Comparison of ENCODE assay signal across 9 cellular contexts in the genomic region with DNA sequence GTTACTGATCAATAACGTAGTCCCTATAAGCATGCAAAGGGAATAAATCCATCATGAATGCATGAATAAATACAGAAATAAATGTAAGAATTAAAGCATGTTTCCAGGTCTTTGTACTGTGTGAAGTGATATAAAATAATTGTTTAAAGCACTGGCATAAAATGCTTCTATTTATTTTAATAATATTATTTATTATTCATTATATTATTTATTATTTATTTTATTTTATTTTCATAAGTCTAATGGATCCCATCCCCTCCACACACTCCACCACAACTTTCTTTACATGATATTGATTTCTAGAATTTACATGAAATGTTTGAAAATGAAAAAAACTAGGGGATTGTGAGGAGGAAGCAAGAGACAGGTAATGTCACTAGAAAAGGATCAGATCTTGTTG.
"Had no signal": no experiment of that assay in that cellular context is flagged by ENCODE, and none has a peak within 500 bp of the region (broad histone marks: within the 10 kb centered on the region; RNA-seq: fewer than 3 reads in every experiment).

No MANE protein-coding gene starts in this region.

- H3K36me3 ChIP-seq: HAP-1 had no signal

- H3K9me3 ChIP-seq: HAP-1 had no signal

- H3K4me3 Mint-ChIP-seq: GM23338, H9, HFFc6 had no signal

- FAIRE-seq: H1 had no signal

- H3K4me1 ChIP-seq: HAP-1 had no signal

- ATAC-seq: GM23338, HCT116 had no signal

- H3K4me3 ChIP-seq: GM23338, HAP-1 had no signal

- H2AFZ ChIP-seq: GM23338 had no signal

- H3K4me2 ChIP-seq: GM23338 had no signal

- DNase-seq: GOT3, H7, H9, HCEC 1CT, HFFc6 had no signal

- H3K9me3 Mint-ChIP-seq: GM23338, H9, HFFc6 had no signal

- H3K27ac Mint-ChIP-seq: H9, HFFc6 had no signal
